33 cellular contexts compared by ENCODE assay signal in genomic region chrX:109534933-109535332, GRCh38. TPM values are rescaled to one million over a fixed set of nuclear protein-coding genes. Genes with fewer than 3 reads are reported as not detected.
"Had no signal": no experiment of that assay in that cellular context is flagged by ENCODE, and none has a peak within 500 bp of the region (broad histone marks: within the 10 kb centered on the region; RNA-seq: fewer than 3 reads in every experiment).

No MANE protein-coding gene starts in this region.

- H3K27ac Mint-ChIP-seq: activated naive CD4-positive, alpha-beta T cell treated with anti-CD3 and anti-CD28 coated beads, Interleukin-2, amount 10 ng/mL, durations not matched to agents 7 days and 5 days; activated naive CD8-positive, alpha-beta T cell treated with anti-CD3 and anti-CD28 coated beads, Interleukin-2, amount 10 ng/mL, durations not matched to agents 7 days and 5 days; mesothelial cell of epicardium; T-helper 17 cell had no signal

- H3K4me3 Mint-ChIP-seq: activated naive CD8-positive, alpha-beta T cell treated with anti-CD3 and anti-CD28 coated beads, Interleukin-2, amount 10 ng/mL, durations not matched to agents 7 days and 5 days had no signal

- H3K9me3 Mint-ChIP-seq: activated naive CD4-positive, alpha-beta T cell treated with anti-CD3 and anti-CD28 coated beads, Interleukin-2, amount 10 ng/mL, durations not matched to agents 7 days and 5 days; activated naive CD8-positive, alpha-beta T cell treated with anti-CD3 and anti-CD28 coated beads, Interleukin-2, amount 10 ng/mL, durations not matched to agents 7 days and 5 days; activated T-helper 1 cell treated with anti-CD3 and anti-CD28 coated beads, Interleukin-12 subunit alpha, Interleukin-12 subunit beta, Interleukin-2, Interleukin-4 antibody, amounts not matched to agents 30 ng/mL and 10 ng/mL and 1 ng/mL, durations not matched to agents 14 hours and 24 hours and 36 hours had no signal

- H3K4me1 ChIP-seq: upper lobe of left lung, vagina had no signal

- H3K27me3 Mint-ChIP-seq: naive B cell had no signal

- H3K4me3 ChIP-seq: spleen, upper lobe of left lung, vagina had no signal

- ATAC-seq: activated CD4-positive, CD25-positive, alpha-beta regulatory T cell treated with anti-CD3 and anti-CD28 coated beads, Interleukin-2, amount 50 U/mL, for 24 hours; left cardiac atrium; right cardiac atrium; stimulated activated naive CD8-positive, alpha-beta T cell treated with anti-CD3 and anti-CD28 coated beads, Interleukin-15, Interleukin-2, amounts not matched to agents 100 U/mL and 50 U/mL, for 24 hours; T-helper 17 cell had no signal

- H3K9me3 ChIP-seq: upper lobe of left lung, vagina had no signal

- H3K36me3 ChIP-seq: brain microvascular endothelial cell, spleen, upper lobe of left lung, vagina, WERI-Rb-1 had no signal

- DNase-seq: activated CD4-positive, alpha-beta T cell treated with anti-CD3 and anti-CD28 coated beads for 48 hours; activated CD4-positive, alpha-beta T cell treated with anti-CD3 and anti-CD28 coated beads, Interleukin-2, amount 50 U/mL, for 48 hours; activated CD8-positive, alpha-beta memory T cell treated with anti-CD3 and anti-CD28 coated beads for 24 hours; activated gamma-delta T cell; activated naive CD4-positive, alpha-beta T cell treated with anti-CD3 and anti-CD28 coated beads, Interleukin-2, amount 10 ng/mL, durations not matched to agents 7 days and 5 days; activated naive CD8-positive, alpha-beta T cell treated with anti-CD3 and anti-CD28 coated beads, Interleukin-2, amount 10 ng/mL, durations not matched to agents 7 days and 5 days; brain microvascular endothelial cell; cortex of kidney; foreskin fibroblast; head of caudate nucleus; hippocampal formation; left cardiac atrium; mammary epithelial cell; naive B cell; spleen; stimulated activated naive CD8-positive, alpha-beta T cell treated with anti-CD3 and anti-CD28 coated beads, Interleukin-15, Interleukin-2, amounts not matched to agents 100 U/mL and 50 U/mL, for 24 hours; T-helper 17 cell; T1000; WERI-Rb-1 had no signal

- FAIRE-seq: endothelial cell of umbilical vein, keratinocyte had no signal

- H3K36me3 Mint-ChIP-seq: activated naive CD4-positive, alpha-beta T cell treated with anti-CD3 and anti-CD28 coated beads, Interleukin-2, amount 10 ng/mL, durations not matched to agents 7 days and 5 days; naive B cell had no signal

- H3K27ac ChIP-seq: brain microvascular endothelial cell, spleen, upper lobe of left lung, vagina, WERI-Rb-1 had no signal

- H3K27me3 ChIP-seq: brain microvascular endothelial cell, upper lobe of left lung, vagina had no signal

RNA-seq across cellular contexts. Expression of gene GUCY2F, which starts 53.0 kb away (rescaled TPM):
- total RNA-seq: activated naive CD8-positive, alpha-beta T cell treated with anti-CD3 and anti-CD28 coated beads, Interleukin-2, amount 10 ng/mL, durations not matched to agents 7 days and 5 days; activated T-helper 1 cell treated with anti-CD3 and anti-CD28 coated beads, Interleukin-12 subunit alpha, Interleukin-12 subunit beta, Interleukin-2, Interleukin-4 antibody, amounts not matched to agents 30 ng/mL and 10 ng/mL and 1 ng/mL, durations not matched to agents 14 hours and 24 hours and 36 hours; astrocyte; cardiac septum; chondrocyte; endothelial cell of umbilical vein; left cardiac atrium; mammary epithelial cell; mesothelial cell of epicardium; osteoblast; right cardiac atrium; T-helper 17 cell; vagina had no signal
- polyA plus RNA-seq: esophagus, keratinocyte, liver, mammary epithelial cell, right cardiac atrium, spleen had no signal
